In the genomic region with DNA sequence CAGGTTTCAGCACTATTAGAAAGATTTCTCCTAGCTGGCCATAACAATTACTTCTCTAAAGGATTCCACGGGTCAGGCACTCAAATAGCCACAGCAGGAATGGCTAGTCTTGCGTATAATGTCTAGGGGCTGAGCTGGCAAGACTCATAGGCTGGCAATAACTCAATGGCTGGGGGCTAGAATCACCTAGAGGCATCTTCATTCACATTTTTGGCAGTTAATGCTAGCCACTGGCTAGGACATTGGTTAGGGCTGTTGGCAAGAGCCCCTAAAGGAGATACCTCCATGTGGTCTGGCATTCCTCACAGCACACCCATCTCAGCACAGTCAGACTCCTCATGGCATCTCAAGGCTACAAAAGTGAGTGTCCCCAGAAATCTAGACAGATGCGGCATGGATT, we compare ENCODE assay signal across 15 cellular contexts. TPM values are rescaled to one million over a fixed set of nuclear protein-coding genes. Genes with fewer than 3 reads are reported as not detected.
DNase-seq lines count a peak whose midpoint lies in the region; ATAC-seq and TF ChIP-seq lines count a peak whose summit lies in the region.
"Had no signal": no experiment of that assay in that cellular context is flagged by ENCODE, and none has a peak within 500 bp of the region (broad histone marks: within the 10 kb centered on the region; RNA-seq: fewer than 3 reads in every experiment).

No MANE protein-coding gene starts in this region.

- no peaks in the 10 kb centered on the region for H3K9me1 ChIP-seq in IMR-90 (ENCODE audit: insufficient read depth, low read length)

- WGBS in IMR-90 (ENCODE audit: extremely low coverage in 2 of 2, insufficient read length in 1 of 2), 2 experiments, result 71% methylated on average over 1 of the region's 3 CpGs; no CpG with 5 or more reads in 1 of the 2 experiments

- TF ChIP-seq CTCF in IMR-90 (conservative IDR thresholded peaks at IDR 0.05; ENCODE audit: low read depth, low read length) (no peak), ascending aorta (IDR thresholded peaks at IDR 0.05) (no peak), thoracic aorta (IDR thresholded peaks at IDR 0.05) (no peak)

- no peak overlapping the region for H3K56ac ChIP-seq in IMR-90 (ENCODE audit: extremely low read depth, insufficient read depth, low read length)

- H3K4ac ChIP-seq in IMR-90 (ENCODE audit: low read depth, low read length), result no peak overlapping the region; the same call in 1 of the 2 replicates

- no peak overlapping the region for H3K23ac ChIP-seq in IMR-90 (ENCODE audit: low read depth, low read length)

- no peak overlapping the region for H2BK120ac ChIP-seq in IMR-90 (ENCODE audit: low read depth, low read length)

- no peaks in the 10 kb centered on the region for H4K20me1 ChIP-seq in IMR-90 (ENCODE audit: insufficient read depth, low read length)

- TF ChIP-seq POLR2A in IMR-90 (IDR thresholded peaks at IDR 0.05; ENCODE audit: low read depth, low read length), result no peak

- no peaks in the 10 kb centered on the region for H3K79me1 ChIP-seq in IMR-90 (ENCODE audit: low read depth in 1 of 2, low read length in 2 of 2)

- intact Hi-C loops in IMR-90 (cut with micrococcal nuclease), result no loop called here
- intact Hi-C loops in ascending aorta (cut with DNase I), result loop anchor here (10.0 kb wide), 1 partner anchor 62 kb away; a partner anchor contains a TSS

- no peaks in the 10 kb centered on the region for H3K4me1 ChIP-seq in IMR-90 (ENCODE audit: control insufficient read depth, insufficient read depth, low read length)
- peaks cover 0 to 17% of the 10 kb centered on the region in 2 donors for H3K4me1 ChIP-seq in ascending aorta
- peaks cover 18 to 43% of the 10 kb centered on the region in 2 donors for H3K4me1 ChIP-seq in thoracic aorta (ENCODE audit: control insufficient read depth in 1 of 2, low read depth in 2 of 2)

- H3K9me3 ChIP-seq in IMR-90 (ENCODE audit: control insufficient read depth, insufficient read depth, low read length), result peaks cover 5% of the 10 kb centered on the region
- peaks cover 0 to 9% of the 10 kb centered on the region in 2 donors for H3K9me3 ChIP-seq in ascending aorta
- peaks cover 5% of the 10 kb centered on the region for H3K9me3 ChIP-seq in thoracic aorta

- H3K27ac ChIP-seq in IMR-90 (ENCODE audit: insufficient read depth, low read length) (no peak overlapping the region), ascending aorta (peak overlapping the region; percentile 58 to 59), thoracic aorta (peak overlapping the region; percentile 31 to 69)

- no peak overlapping the region for H2AK5ac ChIP-seq in IMR-90 (ENCODE audit: low read depth, low read length)

- H2AFZ ChIP-seq in IMR-90 (replicated peaks; ENCODE audit: low read length, poor library complexity), result no peak overlapping the region
- H2AFZ ChIP-seq: GM23248 had no signal

- ATAC-seq in IMR-90 (ENCODE audit: low read depth) (no peak), thoracic aorta (ENCODE audit: insufficient number of reproducible peaks, low FRiP score, low read depth) (no peak)
- ATAC-seq: CD8-positive, alpha-beta T cell; GM12878 had no signal

- H3K27me3 ChIP-seq in IMR-90 (ENCODE audit: control insufficient read depth, insufficient read depth, low read length) (peaks cover 2% of the 10 kb centered on the region), ascending aorta (no peaks in the 10 kb centered on the region), thoracic aorta (replicated peaks; ENCODE audit: insufficient read depth) (no peaks in the 10 kb centered on the region)

- no peak overlapping the region for H4K91ac ChIP-seq in IMR-90 (ENCODE audit: insufficient read depth, low read depth, low read length)

- no peak overlapping the region for H4K8ac ChIP-seq in IMR-90 (ENCODE audit: low read depth in 2 of 2, low read length in 2 of 2)

- no peak overlapping the region for H2BK15ac ChIP-seq in IMR-90 (ENCODE audit: low read depth, low read length)

- H2BK5ac ChIP-seq in IMR-90 (ENCODE audit: low read depth, low read length, poor library complexity, severe bottlenecking), result no peak overlapping the region

- H3K14ac ChIP-seq in IMR-90 (replicated peaks; ENCODE audit: low read depth, low read length), result no peak overlapping the region

- TF ChIP-seq RAD21 in IMR-90 (IDR thresholded peaks at IDR 0.05; ENCODE audit: low read length), result no peak

- peak overlapping the region; percentile 7 for H2AK9ac ChIP-seq in IMR-90 (replicated peaks; ENCODE audit: low read depth, low read length, poor library complexity)

- H3K4me2 ChIP-seq in IMR-90 (ENCODE audit: low read depth, low read length), result no peak overlapping the region

- H2BK20ac ChIP-seq in IMR-90 (ENCODE audit: low read depth, low read length), result 0 out of 2 replicates have a peak overlapping the region, but pooled peaks have one; percentile 25

- POLR2A ChIA-PET in IMR-90 (lab: Charles Lee; ENCODE audit: unreplicated experiment), result no interaction called here

- no TSS peak for BruUV-seq in IMR-90 (replicated peaks; lab: Mats Ljungman, UMichigan)

- in situ Hi-C loops in IMR-90 (cut with MboI; ENCODE audit: low sequenced_read_pairs), result no loop called here

- no peak overlapping the region for H3K9ac ChIP-seq in IMR-90 (ENCODE audit: low read depth, low read length)
- H3K9ac ChIP-seq: GM23248 had no signal

- CTCF ChIA-PET in IMR-90 (lab: Yijun Ruan, JAX), result interaction anchor here (0.5 kb wide), 1 partner anchor 138 kb away, joined by 3 read pairs; no protein-coding TSS in a partner anchor

- no peak overlapping the region for H3K18ac ChIP-seq in IMR-90 (ENCODE audit: low read depth, low read length)

- H3K4me3 ChIP-seq in IMR-90 (ENCODE audit: insufficient read depth, low read depth, low read length) (no peak overlapping the region), ascending aorta (no peak overlapping the region), thoracic aorta (no peak overlapping the region)
- H3K4me3 ChIP-seq: A549, GM12878, GM23248 had no signal

- H3K36me3 ChIP-seq in IMR-90 (ENCODE audit: control insufficient read depth, insufficient read depth, low read length), result no peaks in the 10 kb centered on the region
- peaks cover 26 to 36% of the 10 kb centered on the region in 2 donors for H3K36me3 ChIP-seq in ascending aorta
- peaks cover 28% of the 10 kb centered on the region for H3K36me3 ChIP-seq in thoracic aorta

- dilution Hi-C loops in IMR-90 (cut with HindIII; ENCODE audit: low sequenced_read_pairs, unreplicated experiment), result no loop called here

- no peak for DNase-seq in IMR-90
- DNase-seq in ascending aorta (ENCODE audit: low spot score in 2 of 2), result no peak
- no peak for DNase-seq in thoracic aorta (ENCODE audit: low spot score)
- no peak for DNase-seq in dedifferentiated amniotic fluid mesenchymal stem cell (ENCODE audit: extremely low spot score)
- no peak for DNase-seq in amniotic stem cell (lab: John Stamatoyannopoulos, UW)
- no peak for DNase-seq in HK-2 (ENCODE audit: unreplicated experiment)
- DNase-seq: CD8-positive, alpha-beta T cell; COR-L47; DMS53; GM23248; H7 had no signal

- H4K5ac ChIP-seq in IMR-90 (ENCODE audit: low read depth, low read length), result no peak overlapping the region

TF ChIP-seq in IMR-90, 13 proteins besides CTCF, POLR2A, EP300 and RAD21:
- TF ChIP-seq SMC3 (IDR thresholded peaks at IDR 0.05; ENCODE audit: low read depth, low read length) (no peak), BHLHE40 (IDR thresholded peaks at IDR 0.05; ENCODE audit: low read depth, low read length) (no peak), MXI1 (IDR thresholded peaks at IDR 0.05; ENCODE audit: borderline replicate concordance, low read depth, low read length) (no peak), FOS (IDR thresholded peaks at IDR 0.05; ENCODE audit: low read depth, low read length) (no peak), CHD1 (IDR thresholded peaks at IDR 0.05; ENCODE audit: low read depth, low read length) (no peak), NFE2L2 (IDR thresholded peaks at IDR 0.05; ENCODE audit: low read depth, low read length) (no peak), MAZ (IDR thresholded peaks at IDR 0.05; ENCODE audit: borderline replicate concordance, low read depth, low read length) (no peak), RCOR1 (IDR thresholded peaks at IDR 0.05; ENCODE audit: insufficient replicate concordance, low read length) (no peak), MAFK (IDR thresholded peaks at IDR 0.05; ENCODE audit: low read depth, low read length) (no peak), RFX5 (IDR thresholded peaks at IDR 0.05; ENCODE audit: low read depth, low read length) (no peak), CEBPB (IDR thresholded peaks at IDR 0.05; ENCODE audit: low read depth, low read length) (no peak)
- TF ChIP-seq, protein P1, sequence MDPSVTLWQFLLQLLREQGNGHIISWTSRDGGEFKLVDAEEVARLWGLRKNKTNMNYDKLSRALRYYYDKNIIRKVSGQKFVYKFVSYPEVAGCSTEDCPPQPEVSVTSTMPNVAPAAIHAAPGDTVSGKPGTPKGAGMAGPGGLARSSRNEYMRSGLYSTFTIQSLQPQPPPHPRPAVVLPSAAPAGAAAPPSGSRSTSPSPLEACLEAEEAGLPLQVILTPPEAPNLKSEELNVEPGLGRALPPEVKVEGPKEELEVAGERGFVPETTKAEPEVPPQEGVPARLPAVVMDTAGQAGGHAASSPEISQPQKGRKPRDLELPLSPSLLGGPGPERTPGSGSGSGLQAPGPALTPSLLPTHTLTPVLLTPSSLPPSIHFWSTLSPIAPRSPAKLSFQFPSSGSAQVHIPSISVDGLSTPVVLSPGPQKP (IDR thresholded peaks at IDR 0.05; ENCODE audit: borderline replicate concordance, low read depth, low read length), result no peak
- TF ChIP-seq, protein P2, sequence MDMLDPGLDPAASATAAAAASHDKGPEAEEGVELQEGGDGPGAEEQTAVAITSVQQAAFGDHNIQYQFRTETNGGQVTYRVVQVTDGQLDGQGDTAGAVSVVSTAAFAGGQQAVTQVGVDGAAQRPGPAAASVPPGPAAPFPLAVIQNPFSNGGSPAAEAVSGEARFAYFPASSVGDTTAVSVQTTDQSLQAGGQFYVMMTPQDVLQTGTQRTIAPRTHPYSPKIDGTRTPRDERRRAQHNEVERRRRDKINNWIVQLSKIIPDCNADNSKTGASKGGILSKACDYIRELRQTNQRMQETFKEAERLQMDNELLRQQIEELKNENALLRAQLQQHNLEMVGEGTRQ (IDR thresholded peaks at IDR 0.05; ENCODE audit: low read depth, low read length), result no peak

RNA-seq across cellular contexts. Expression of a gene that starts 6.2 kb away (rescaled TPM):
- total RNA-seq in IMR-90 (2012; rRNA removed) (2.9 and 3.9 TPM in 2 replicates), ascending aorta (68.0 TPM), thoracic aorta (100 to 1,000 TPM; 259 to 273 TPM)
- polyA plus RNA-seq in IMR-90 (2012; rRNA removed), result 1.2 and 1.4 TPM in 2 replicates
- 0.31 and 0.56 TPM in 2 replicates for polyA plus RNA-seq in IMR-90 (2012; cell fraction: cytosol; rRNA removed)
- 0.23 and 0.44 TPM in 2 replicates for polyA plus RNA-seq in IMR-90 (2012; cell fraction: nucleus; rRNA removed; ENCODE audit: low replicate concordance)
- total RNA-seq: CD8-positive, alpha-beta T cell had no signal
- polyA plus RNA-seq: CD14-positive monocyte, IgD-negative memory B cell had no signal

Comparison
In these comparisons a context has a peak if more than half of its experiments do, and no peak if none do; other contexts are left out.
1. RNA of a gene that starts 6.2 kb away (total RNA-seq): 259 to 273 TPM in thoracic aorta and 68.0 TPM in ascending aorta (single experiment); 2.9 to 3.9 TPM in IMR-90; every median in the first group is over 10 times any median in the second.